ENCODE assay signal across 1 cellular context in the genomic region with DNA sequence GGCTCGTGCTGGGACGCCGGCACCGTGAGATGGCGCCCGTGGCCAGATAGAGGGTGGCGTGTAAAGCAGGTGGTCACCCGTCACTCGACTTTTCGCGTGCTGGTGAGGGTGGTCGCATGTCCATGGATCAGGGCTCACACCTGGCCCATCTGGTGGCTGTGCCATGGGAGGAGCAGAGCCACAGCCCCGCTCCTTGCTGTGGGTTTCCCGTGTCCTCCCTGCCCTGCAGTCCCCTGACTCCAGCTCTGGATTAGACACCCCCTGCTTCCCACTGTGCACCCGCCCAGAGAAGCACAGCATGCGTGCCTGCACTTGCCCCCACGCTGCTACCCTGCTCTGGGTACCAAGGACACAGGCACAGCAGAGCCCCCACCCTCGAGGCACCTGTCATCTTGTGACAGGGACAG.
TF ChIP-seq lines count a peak whose summit lies in the region.

No MANE protein-coding gene starts in this region.

TF ChIP-seq in H1, 55 proteins besides CTCF, POLR2A, EP300 and RAD21:
- TF ChIP-seq CREB1 (IDR thresholded peaks at IDR 0.05) (no peak), TAF1 (IDR thresholded peaks at IDR 0.05; ENCODE audit: low read depth, low read length) (no peak), YY1 (IDR thresholded peaks at IDR 0.05; ENCODE audit: low read depth, low read length) (no peak), JUN (IDR thresholded peaks at IDR 0.05; ENCODE audit: low read depth, low read length) (no peak), SAP30 (IDR thresholded peaks at IDR 0.05; ENCODE audit: insufficient read depth, insufficient replicate concordance, low read length) (no peak), RBBP5 (IDR thresholded peaks at IDR 0.05; ENCODE audit: borderline replicate concordance, low read depth, low read length) (no peak), NANOG (IDR thresholded peaks at IDR 0.05; ENCODE audit: insufficient read depth, low read depth, low read length, poor library complexity, severe bottlenecking) (no peak), CTBP2 (IDR thresholded peaks at IDR 0.05; ENCODE audit: borderline replicate concordance, insufficient read depth, insufficient read length, low read length) (no peak)
- TF ChIP-seq, protein P1, sequence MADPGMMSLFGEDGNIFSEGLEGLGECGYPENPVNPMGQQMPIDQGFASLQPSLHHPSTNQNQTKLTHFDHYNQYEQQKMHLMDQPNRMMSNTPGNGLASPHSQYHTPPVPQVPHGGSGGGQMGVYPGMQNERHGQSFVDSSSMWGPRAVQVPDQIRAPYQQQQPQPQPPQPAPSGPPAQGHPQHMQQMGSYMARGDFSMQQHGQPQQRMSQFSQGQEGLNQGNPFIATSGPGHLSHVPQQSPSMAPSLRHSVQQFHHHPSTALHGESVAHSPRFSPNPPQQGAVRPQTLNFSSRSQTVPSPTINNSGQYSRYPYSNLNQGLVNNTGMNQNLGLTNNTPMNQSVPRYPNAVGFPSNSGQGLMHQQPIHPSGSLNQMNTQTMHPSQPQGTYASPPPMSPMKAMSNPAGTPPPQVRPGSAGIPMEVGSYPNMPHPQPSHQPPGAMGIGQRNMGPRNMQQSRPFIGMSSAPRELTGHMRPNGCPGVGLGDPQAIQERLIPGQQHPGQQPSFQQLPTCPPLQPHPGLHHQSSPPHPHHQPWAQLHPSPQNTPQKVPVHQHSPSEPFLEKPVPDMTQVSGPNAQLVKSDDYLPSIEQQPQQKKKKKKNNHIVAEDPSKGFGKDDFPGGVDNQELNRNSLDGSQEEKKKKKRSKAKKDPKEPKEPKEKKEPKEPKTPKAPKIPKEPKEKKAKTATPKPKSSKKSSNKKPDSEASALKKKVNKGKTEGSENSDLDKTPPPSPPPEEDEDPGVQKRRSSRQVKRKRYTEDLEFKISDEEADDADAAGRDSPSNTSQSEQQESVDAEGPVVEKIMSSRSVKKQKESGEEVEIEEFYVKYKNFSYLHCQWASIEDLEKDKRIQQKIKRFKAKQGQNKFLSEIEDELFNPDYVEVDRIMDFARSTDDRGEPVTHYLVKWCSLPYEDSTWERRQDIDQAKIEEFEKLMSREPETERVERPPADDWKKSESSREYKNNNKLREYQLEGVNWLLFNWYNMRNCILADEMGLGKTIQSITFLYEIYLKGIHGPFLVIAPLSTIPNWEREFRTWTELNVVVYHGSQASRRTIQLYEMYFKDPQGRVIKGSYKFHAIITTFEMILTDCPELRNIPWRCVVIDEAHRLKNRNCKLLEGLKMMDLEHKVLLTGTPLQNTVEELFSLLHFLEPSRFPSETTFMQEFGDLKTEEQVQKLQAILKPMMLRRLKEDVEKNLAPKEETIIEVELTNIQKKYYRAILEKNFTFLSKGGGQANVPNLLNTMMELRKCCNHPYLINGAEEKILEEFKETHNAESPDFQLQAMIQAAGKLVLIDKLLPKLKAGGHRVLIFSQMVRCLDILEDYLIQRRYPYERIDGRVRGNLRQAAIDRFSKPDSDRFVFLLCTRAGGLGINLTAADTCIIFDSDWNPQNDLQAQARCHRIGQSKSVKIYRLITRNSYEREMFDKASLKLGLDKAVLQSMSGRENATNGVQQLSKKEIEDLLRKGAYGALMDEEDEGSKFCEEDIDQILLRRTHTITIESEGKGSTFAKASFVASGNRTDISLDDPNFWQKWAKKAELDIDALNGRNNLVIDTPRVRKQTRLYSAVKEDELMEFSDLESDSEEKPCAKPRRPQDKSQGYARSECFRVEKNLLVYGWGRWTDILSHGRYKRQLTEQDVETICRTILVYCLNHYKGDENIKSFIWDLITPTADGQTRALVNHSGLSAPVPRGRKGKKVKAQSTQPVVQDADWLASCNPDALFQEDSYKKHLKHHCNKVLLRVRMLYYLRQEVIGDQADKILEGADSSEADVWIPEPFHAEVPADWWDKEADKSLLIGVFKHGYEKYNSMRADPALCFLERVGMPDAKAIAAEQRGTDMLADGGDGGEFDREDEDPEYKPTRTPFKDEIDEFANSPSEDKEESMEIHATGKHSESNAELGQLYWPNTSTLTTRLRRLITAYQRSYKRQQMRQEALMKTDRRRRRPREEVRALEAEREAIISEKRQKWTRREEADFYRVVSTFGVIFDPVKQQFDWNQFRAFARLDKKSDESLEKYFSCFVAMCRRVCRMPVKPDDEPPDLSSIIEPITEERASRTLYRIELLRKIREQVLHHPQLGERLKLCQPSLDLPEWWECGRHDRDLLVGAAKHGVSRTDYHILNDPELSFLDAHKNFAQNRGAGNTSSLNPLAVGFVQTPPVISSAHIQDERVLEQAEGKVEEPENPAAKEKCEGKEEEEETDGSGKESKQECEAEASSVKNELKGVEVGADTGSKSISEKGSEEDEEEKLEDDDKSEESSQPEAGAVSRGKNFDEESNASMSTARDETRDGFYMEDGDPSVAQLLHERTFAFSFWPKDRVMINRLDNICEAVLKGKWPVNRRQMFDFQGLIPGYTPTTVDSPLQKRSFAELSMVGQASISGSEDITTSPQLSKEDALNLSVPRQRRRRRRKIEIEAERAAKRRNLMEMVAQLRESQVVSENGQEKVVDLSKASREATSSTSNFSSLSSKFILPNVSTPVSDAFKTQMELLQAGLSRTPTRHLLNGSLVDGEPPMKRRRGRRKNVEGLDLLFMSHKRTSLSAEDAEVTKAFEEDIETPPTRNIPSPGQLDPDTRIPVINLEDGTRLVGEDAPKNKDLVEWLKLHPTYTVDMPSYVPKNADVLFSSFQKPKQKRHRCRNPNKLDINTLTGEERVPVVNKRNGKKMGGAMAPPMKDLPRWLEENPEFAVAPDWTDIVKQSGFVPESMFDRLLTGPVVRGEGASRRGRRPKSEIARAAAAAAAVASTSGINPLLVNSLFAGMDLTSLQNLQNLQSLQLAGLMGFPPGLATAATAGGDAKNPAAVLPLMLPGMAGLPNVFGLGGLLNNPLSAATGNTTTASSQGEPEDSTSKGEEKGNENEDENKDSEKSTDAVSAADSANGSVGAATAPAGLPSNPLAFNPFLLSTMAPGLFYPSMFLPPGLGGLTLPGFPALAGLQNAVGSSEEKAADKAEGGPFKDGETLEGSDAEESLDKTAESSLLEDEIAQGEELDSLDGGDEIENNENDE (IDR thresholded peaks at IDR 0.05; ENCODE audit: insufficient replicate concordance, low read length): no peak
- TF ChIP-seq, protein P2, sequence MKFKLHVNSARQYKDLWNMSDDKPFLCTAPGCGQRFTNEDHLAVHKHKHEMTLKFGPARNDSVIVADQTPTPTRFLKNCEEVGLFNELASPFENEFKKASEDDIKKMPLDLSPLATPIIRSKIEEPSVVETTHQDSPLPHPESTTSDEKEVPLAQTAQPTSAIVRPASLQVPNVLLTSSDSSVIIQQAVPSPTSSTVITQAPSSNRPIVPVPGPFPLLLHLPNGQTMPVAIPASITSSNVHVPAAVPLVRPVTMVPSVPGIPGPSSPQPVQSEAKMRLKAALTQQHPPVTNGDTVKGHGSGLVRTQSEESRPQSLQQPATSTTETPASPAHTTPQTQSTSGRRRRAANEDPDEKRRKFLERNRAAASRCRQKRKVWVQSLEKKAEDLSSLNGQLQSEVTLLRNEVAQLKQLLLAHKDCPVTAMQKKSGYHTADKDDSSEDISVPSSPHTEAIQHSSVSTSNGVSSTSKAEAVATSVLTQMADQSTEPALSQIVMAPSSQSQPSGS (IDR thresholded peaks at IDR 0.05; ENCODE audit: low read length): no peak
